Comparison of ENCODE assay signal across 25 cellular contexts in genomic region chr15:83462953-83463433, GRCh38. TPM values are rescaled to one million over a fixed set of nuclear protein-coding genes. Genes with fewer than 3 reads are reported as not detected.
"Had no signal": no experiment of that assay in that cellular context is flagged by ENCODE, and none has a peak within 500 bp of the region (broad histone marks: within the 10 kb centered on the region; RNA-seq: fewer than 3 reads in every experiment).

No MANE protein-coding gene starts in this region.

- H2AFZ ChIP-seq: PC-9 had no signal

- H3K27ac Mint-ChIP-seq: activated CD4-positive, alpha-beta memory T cell treated with anti-CD3 and anti-CD28 coated beads, Interleukin-2, amount 10 ng/mL, durations not matched to agents 7 days and 5 days; activated CD4-positive, alpha-beta T cell treated with anti-CD3 and anti-CD28 coated beads for 36 hours; activated naive CD4-positive, alpha-beta T cell treated with anti-CD3 and anti-CD28 coated beads, Interleukin-2, amount 10 ng/mL, durations not matched to agents 7 days and 5 days; activated naive CD8-positive, alpha-beta T cell treated with anti-CD3 and anti-CD28 coated beads for 36 hours; activated T-helper 17 cell treated with anti-CD3 and anti-CD28 coated beads, Interleukin-2, amount 50 U/mL, for 72 hours; T-helper 17 cell had no signal

- H3K4me1 ChIP-seq: breast epithelium had no signal

- H3K27me3 ChIP-seq: breast epithelium had no signal

- H3K4me2 ChIP-seq: PC-9 had no signal

- H3K4me1 Mint-ChIP-seq: activated CD4-positive, alpha-beta memory T cell treated with anti-CD3 and anti-CD28 coated beads, Interleukin-2, amount 10 ng/mL, durations not matched to agents 7 days and 5 days; activated CD4-positive, alpha-beta T cell treated with anti-CD3 and anti-CD28 coated beads for 36 hours; activated naive CD4-positive, alpha-beta T cell treated with anti-CD3 and anti-CD28 coated beads, Interleukin-2, amount 10 ng/mL, durations not matched to agents 7 days and 5 days; activated naive CD8-positive, alpha-beta T cell treated with anti-CD3 and anti-CD28 coated beads for 36 hours; activated T-helper 17 cell treated with anti-CD3 and anti-CD28 coated beads, Interleukin-2, amount 50 U/mL, for 72 hours; central memory CD8-positive, alpha-beta T cell; T-helper 17 cell had no signal

- ATAC-seq: activated CD4-positive, alpha-beta T cell treated with anti-CD3 and anti-CD28 coated beads for 36 hours; activated T-helper 17 cell treated with anti-CD3 and anti-CD28 coated beads, Interleukin-2, amount 50 U/mL, for 72 hours; T-helper 17 cell had no signal

- H3K4me3 Mint-ChIP-seq: activated CD4-positive, alpha-beta memory T cell treated with anti-CD3 and anti-CD28 coated beads, Interleukin-2, amount 10 ng/mL, durations not matched to agents 7 days and 5 days; activated CD4-positive, alpha-beta T cell treated with anti-CD3 and anti-CD28 coated beads for 36 hours; activated naive CD4-positive, alpha-beta T cell treated with anti-CD3 and anti-CD28 coated beads, Interleukin-2, amount 10 ng/mL, durations not matched to agents 7 days and 5 days; activated naive CD8-positive, alpha-beta T cell treated with anti-CD3 and anti-CD28 coated beads for 36 hours; activated T-helper 17 cell treated with anti-CD3 and anti-CD28 coated beads, Interleukin-2, amount 50 U/mL, for 72 hours; central memory CD8-positive, alpha-beta T cell; T-helper 17 cell had no signal

- H3K36me3 Mint-ChIP-seq: activated naive CD4-positive, alpha-beta T cell treated with anti-CD3 and anti-CD28 coated beads, Interleukin-2, amount 10 ng/mL, durations not matched to agents 7 days and 5 days; activated naive CD8-positive, alpha-beta T cell treated with anti-CD3 and anti-CD28 coated beads for 36 hours had no signal

- H3K27ac ChIP-seq: breast epithelium, PC-9, WERI-Rb-1 had no signal

- H3K36me3 ChIP-seq: breast epithelium, WERI-Rb-1 had no signal

- H3K9me3 Mint-ChIP-seq: activated CD4-positive, alpha-beta memory T cell treated with anti-CD3 and anti-CD28 coated beads, Interleukin-2, amount 10 ng/mL, durations not matched to agents 7 days and 5 days; activated naive CD4-positive, alpha-beta T cell treated with anti-CD3 and anti-CD28 coated beads, Interleukin-2, amount 10 ng/mL, durations not matched to agents 7 days and 5 days; activated naive CD8-positive, alpha-beta T cell treated with anti-CD3 and anti-CD28 coated beads for 36 hours; activated T-helper 17 cell treated with anti-CD3 and anti-CD28 coated beads, Interleukin-2, amount 50 U/mL, for 72 hours; central memory CD8-positive, alpha-beta T cell had no signal

- H3K27me3 Mint-ChIP-seq: activated CD4-positive, alpha-beta memory T cell treated with anti-CD3 and anti-CD28 coated beads, Interleukin-2, amount 10 ng/mL, durations not matched to agents 7 days and 5 days; activated naive CD4-positive, alpha-beta T cell treated with anti-CD3 and anti-CD28 coated beads, Interleukin-2, amount 10 ng/mL, durations not matched to agents 7 days and 5 days had no signal

- H3K9me3 ChIP-seq: breast epithelium had no signal

- H3K4me3 ChIP-seq: breast epithelium, PC-9 had no signal

- DNase-seq: activated CD4-positive, alpha-beta memory T cell treated with anti-CD3 and anti-CD28 coated beads, Interleukin-2, amount 10 ng/mL, durations not matched to agents 7 days and 5 days; activated CD4-positive, alpha-beta T cell treated with anti-CD3 and anti-CD28 coated beads for 36 hours; activated CD4-positive, alpha-beta T cell treated with anti-CD3 and anti-CD28 coated beads, Interleukin-2, amount 50 U/mL, for 1 hour; activated gamma-delta T cell treated with Interleukin-2 at 50 U/mL for 16 hours; activated naive CD4-positive, alpha-beta T cell treated with anti-CD3 and anti-CD28 coated beads, Interleukin-2, amount 10 ng/mL, durations not matched to agents 7 days and 5 days; activated naive CD8-positive, alpha-beta T cell treated with anti-CD3 and anti-CD28 coated beads for 36 hours; activated T-cell treated with anti-CD3 and anti-CD28 coated beads for 4 hours; activated T-cell treated with anti-CD3 and anti-CD28 coated beads, Interleukin-2, amount 50 U/mL, for 48 hours; anterior cingulate cortex; Kasumi-1; NCI-H146; NCI-H187 treated with DMSO at 0.1 percent for 48 hours; NCI-H2081 treated with DMSO at 0.1 percent for 48 hours; NCI-H446 treated with DMSO at 0.1 percent for 48 hours; NCI-H524 treated with DMSO at 0.1 percent for 48 hours; NCI-H748 treated with DMSO at 0.1 percent for 48 hours; PC-9; SIG-M5; T-helper 17 cell; T-helper 9 cell; WERI-Rb-1 had no signal

RNA-seq across cellular contexts. Expression of gene SH3GL3, which starts 15.9 kb away (rescaled TPM):
- total RNA-seq: activated CD4-positive, alpha-beta memory T cell treated with anti-CD3 and anti-CD28 coated beads, Interleukin-2, amount 10 ng/mL, durations not matched to agents 7 days and 5 days; activated CD4-positive, alpha-beta T cell treated with anti-CD3 and anti-CD28 coated beads for 36 hours; activated CD8-positive, alpha-beta memory T cell treated with anti-CD3 and anti-CD28 coated beads for 36 hours; activated naive CD8-positive, alpha-beta T cell treated with anti-CD3 and anti-CD28 coated beads for 36 hours; breast epithelium had no signal
